In genomic region chr19:36420961-36421748, GRCh38 we compare ENCODE assay signal across 9 cellular contexts. TPM values are rescaled to one million over a fixed set of nuclear protein-coding genes. Genes with fewer than 3 reads are reported as not detected.
A peak's percentile ranks its signal among the peaks of the same experiment; 100 is the strongest.
DNase-seq lines count a peak whose midpoint lies in the region; ATAC-seq, FAIRE-seq and TF ChIP-seq lines count a peak whose summit lies in the region.
"Had no signal": no experiment of that assay in that cellular context is flagged by ENCODE, and none has a peak within 500 bp of the region (broad histone marks: within the 10 kb centered on the region; RNA-seq: fewer than 3 reads in every experiment).

No MANE protein-coding gene starts in this region.

- H3K4me3 ChIP-seq in H1 (ENCODE audit: extremely low read depth in 1 of 4, insufficient read depth in 2 of 4, low read depth in 3 of 4, low read length in 4 of 4) (peak overlapping the region; percentile 29 to 56 (median 42)), mesenchymal stem cell (ENCODE audit: insufficient read depth in 1 of 2, low read depth in 1 of 2, low read length in 2 of 2) (peak overlapping the region; percentile 22 to 75), urinary bladder (ENCODE audit: low read depth, low read length) (peak overlapping the region; percentile 26)

- H3K36me3 ChIP-seq in H1 (ENCODE audit: control insufficient read depth in 2 of 4, insufficient read depth in 4 of 4, low read length in 3 of 4) (no peaks in the 10 kb centered on the region), mesenchymal stem cell (ENCODE audit: control insufficient read depth in 1 of 2, insufficient read depth in 2 of 2, low read depth in 1 of 2, low read length in 2 of 2) (no peaks in the 10 kb centered on the region), urinary bladder (ENCODE audit: insufficient read depth) (no peaks in the 10 kb centered on the region)

- H2BK12ac ChIP-seq in H1 (ENCODE audit: low read depth, low read length): 0 out of 2 replicates have a peak overlapping the region, but pooled peaks have one; percentile 50
- no peak overlapping the region for H2BK12ac ChIP-seq in mesenchymal stem cell (ENCODE audit: low read length in 2 of 2)

- 0 out of 2 replicates have a peak overlapping the region, but pooled peaks have one; percentile 35 for H2AFZ ChIP-seq in H1 (ENCODE audit: low read length)
- H2AFZ ChIP-seq in mesenchymal stem cell (ENCODE audit: low read depth, low read length): peak overlapping the region; percentile 80

- ATAC-seq in activated T-cell treated with anti-CD3 and anti-CD28 coated beads, Interleukin-2, amount 50 U/mL, for 4 hours: no peak
- no peak for ATAC-seq in HG03025 (IDR thresholded peaks at IDR 0.05; ENCODE audit: low FRiP score, unreplicated experiment)

- FAIRE-seq in H1 (lab: Jason Lieb, UNC) (no peak), RCC 7860 (lab: Jason Lieb, UNC) (no peak)

- H3K4me1 Mint-ChIP-seq in activated T-cell treated with anti-CD3 and anti-CD28 coated beads, Interleukin-2, amount 50 U/mL, for 24 hours (ENCODE audit: low read depth): peaks cover 23% of the 10 kb centered on the region
- peaks cover 19% of the 10 kb centered on the region for H3K4me1 Mint-ChIP-seq in activated T-cell treated with anti-CD3 and anti-CD28 coated beads, Interleukin-2, amount 50 U/mL, for 4 hours (ENCODE audit: low read depth)

- TF ChIP-seq CTCF in H1 (IDR thresholded peaks at IDR 0.05; ENCODE audit: control extremely low read depth in 1 of 3, insufficient read depth in 1 of 3, low read depth in 1 of 3, low read length in 3 of 3): peak in 1 of 3 experiments; percentile 12; a peak in 1 of 4 replicates

- H4K20me1 ChIP-seq in H1 (replicated peaks in 1 of 2; ENCODE audit: control insufficient read depth in 1 of 2, insufficient read depth in 2 of 2, low read length in 2 of 2): no peaks in the 10 kb centered on the region

- peaks cover 51% of the 10 kb centered on the region for H3K36me3 Mint-ChIP-seq in activated T-cell treated with anti-CD3 and anti-CD28 coated beads, Interleukin-2, amount 50 U/mL, for 24 hours (ENCODE audit: low read depth)
- peaks cover 10% of the 10 kb centered on the region for H3K36me3 Mint-ChIP-seq in activated T-cell treated with anti-CD3 and anti-CD28 coated beads, Interleukin-2, amount 50 U/mL, for 4 hours (ENCODE audit: insufficient read depth)

- H4K8ac ChIP-seq in H1 (ENCODE audit: extremely low read depth, insufficient read depth, low read length) (peak overlapping the region; percentile 73), mesenchymal stem cell (ENCODE audit: low read length) (peak overlapping the region; percentile 66)

- H3K9ac ChIP-seq in H1 (replicated peaks in 1 of 4; ENCODE audit: extremely low read depth in 1 of 4, low read depth in 3 of 4, low read length in 3 of 4) (no peak overlapping the region), mesenchymal stem cell (ENCODE audit: low read length) (peak overlapping the region; percentile 79)

- H3K9me3 Mint-ChIP-seq in activated T-cell treated with anti-CD3 and anti-CD28 coated beads, Interleukin-2, amount 50 U/mL, for 24 hours: peaks cover 48% of the 10 kb centered on the region
- peaks cover 25% of the 10 kb centered on the region for H3K9me3 Mint-ChIP-seq in activated T-cell treated with anti-CD3 and anti-CD28 coated beads, Interleukin-2, amount 50 U/mL, for 4 hours

- H2BK5ac ChIP-seq in H1 (ENCODE audit: low read depth, low read length): peak overlapping the region; percentile 44; the same call in 1 of the 2 replicates
- no peak overlapping the region for H2BK5ac ChIP-seq in mesenchymal stem cell (ENCODE audit: low read depth, low read length, poor library complexity, severe bottlenecking)

- H2BK20ac ChIP-seq in H1 (ENCODE audit: low read length): no peak overlapping the region

- no peak overlapping the region for H3K27ac Mint-ChIP-seq in activated T-cell treated with anti-CD3 and anti-CD28 coated beads, Interleukin-2, amount 50 U/mL, for 24 hours

- TF ChIP-seq RAD21 in H1 (IDR thresholded peaks at IDR 0.05 in 1 of 2, conservative IDR thresholded peaks at IDR 0.05 in 1 of 2; ENCODE audit: low read depth in 2 of 2, low read length in 2 of 2): no peak

- H3K4me2 ChIP-seq in H1 (ENCODE audit: insufficient read depth in 1 of 2, low read depth in 2 of 2, low read length in 2 of 2) (peak overlapping the region; percentile 26 to 65), mesenchymal stem cell (ENCODE audit: low read length, poor library complexity, severe bottlenecking) (peak overlapping the region; percentile 49)

- peak overlapping the region; percentile 46 for H4K91ac ChIP-seq in H1 (replicated peaks; ENCODE audit: insufficient read length, low read length)
- H4K91ac ChIP-seq in mesenchymal stem cell (ENCODE audit: low read length): peak overlapping the region; percentile 8

- H3K79me1 ChIP-seq in H1 (ENCODE audit: low read depth, low read length): peaks cover 6% of the 10 kb centered on the region; the same call in 1 of the 2 replicates
- H3K79me1 ChIP-seq in mesenchymal stem cell (replicated peaks; ENCODE audit: low read length, poor library complexity, severe bottlenecking): peaks cover 7% of the 10 kb centered on the region

- H3K23ac ChIP-seq in H1 (ENCODE audit: insufficient read length) (no peak overlapping the region), mesenchymal stem cell (ENCODE audit: low read length in 2 of 2) (no peak overlapping the region)

- no peak for TF ChIP-seq EP300 in H1 (IDR thresholded peaks at IDR 0.05; ENCODE audit: borderline replicate concordance in 1 of 2, low read depth in 2 of 2, low read length in 2 of 2)

- peak overlapping the region; percentile 40; the same call in 1 of the 2 replicates for H3K18ac ChIP-seq in H1 (ENCODE audit: extremely low read depth, low read length)
- peak overlapping the region in 1 of 2 experiments; percentile 9 for H3K18ac ChIP-seq in mesenchymal stem cell (ENCODE audit: low read depth in 1 of 2, low read length in 2 of 2)

- no peak overlapping the region for H2BK120ac ChIP-seq in H1 (replicated peaks; ENCODE audit: low read depth, low read length)
- no peak overlapping the region for H2BK120ac ChIP-seq in mesenchymal stem cell (ENCODE audit: low read depth, low read length)

- H4K5ac ChIP-seq in H1 (ENCODE audit: insufficient read length, low read depth, low read length): no peak overlapping the region

- no peak overlapping the region for H3K56ac ChIP-seq in H1 (replicated peaks; ENCODE audit: insufficient read length, low read depth, low read length)

- H3K79me2 ChIP-seq in H1 (ENCODE audit: control insufficient read depth in 1 of 2, insufficient read depth in 2 of 2, low read length in 2 of 2): peaks cover 0 to 20% of the 10 kb centered on the region in 2 experiments; a peak in 3 of 4 replicates

- H3K9me3 ChIP-seq in H1 (ENCODE audit: insufficient read depth in 2 of 2, low read depth in 1 of 2, low read length in 1 of 2): no peaks in the 10 kb centered on the region
- H3K9me3 ChIP-seq in mesenchymal stem cell (ENCODE audit: control insufficient read depth, low read length): peaks cover 26% of the 10 kb centered on the region

- POLR2A ChIA-PET in H1 (lab: Charles Lee; ENCODE audit: partially characterized antibody): interaction anchor here (0.9 to 5.5 kb wide), 5 partner anchors 8 to 68 kb away, joined by 3 to 54 read pairs (median 4); partner anchors contain the start of gene ZNF566

- CTCF ChIA-PET in H1 (lab: Charles Lee; ENCODE audit: partially characterized antibody): interaction anchor here (0.6 to 1.1 kb wide), 5 partner anchors 8 to 891 kb away, joined by 3 to 4 read pairs (median 3); no protein-coding TSS in a partner anchor

- peak; percentile 31 for DNase-seq in activated T-cell treated with anti-CD3 and anti-CD28 coated beads, Interleukin-2, amount 50 U/mL, for 24 hours
- no peak for DNase-seq in activated T-cell treated with anti-CD3 and anti-CD28 coated beads, Interleukin-2, amount 50 U/mL, for 4 hours
- DNase-seq in H1 (ENCODE audit: low read depth in 1 of 2, low spot score in 2 of 2): no peak
- peak; percentile 28 for DNase-seq in mesenchymal stem cell
- no peak for DNase-seq in RCC 7860 (ENCODE audit: low spot score)
- no peak for DNase-seq in NCI-H1417 (lab: John Stamatoyannopoulos, UW)
- DNase-seq: MV-4-11 had no signal

- no peak for TF ChIP-seq POLR2A in H1 (IDR thresholded peaks at IDR 0.05; ENCODE audit: control extremely low read depth in 1 of 2, low read depth in 2 of 2, low read length in 2 of 2)

- WGBS in H1 (ENCODE audit: extremely low coverage in 1 of 2, insufficient coverage in 1 of 2, insufficient read length in 1 of 2, insufficient replicate concordance in 2 of 2, low coverage in 1 of 2, low lambda C conversion rate in 2 of 2, missing lambda C conversion rate in 1 of 2), 2 experiments: 55% methylated on average over 47 of the region's 61 CpGs; no CpG with 5 or more reads in 1 of the 2 experiments
- WGBS in mesenchymal stem cell: 15% methylated on average over 61 of the region's 61 CpGs
- 7% methylated on average over 61 of the region's 61 CpGs for WGBS in urinary bladder

- H3K4me1 ChIP-seq in H1 (replicated peaks in 1 of 4; ENCODE audit: control insufficient read depth in 3 of 4, insufficient read depth in 4 of 4, low read length in 3 of 4): no peaks in the 10 kb centered on the region; a peak in 3 of 7 replicates
- H3K4me1 ChIP-seq in mesenchymal stem cell (ENCODE audit: control insufficient read depth, insufficient read depth, low read depth, low read length): peaks cover 11% of the 10 kb centered on the region
- H3K4me1 ChIP-seq in urinary bladder (ENCODE audit: insufficient read depth): no peaks in the 10 kb centered on the region

- no peak overlapping the region; the same call in 1 of the 2 replicates for H2BK15ac ChIP-seq in H1 (ENCODE audit: low read length)
- H2BK15ac ChIP-seq in mesenchymal stem cell (ENCODE audit: low read depth, poor library complexity, severe bottlenecking): no peak overlapping the region

- H3K27ac ChIP-seq in H1 (ENCODE audit: low read depth, low read length) (no peak overlapping the region), mesenchymal stem cell (ENCODE audit: low read length, poor library complexity, severe bottlenecking) (no peak overlapping the region), urinary bladder (ENCODE audit: low read depth) (no peak overlapping the region)

- peak overlapping the region; percentile 53 for H3K4me3 Mint-ChIP-seq in activated T-cell treated with anti-CD3 and anti-CD28 coated beads, Interleukin-2, amount 50 U/mL, for 24 hours
- H3K4me3 Mint-ChIP-seq in activated T-cell treated with anti-CD3 and anti-CD28 coated beads, Interleukin-2, amount 50 U/mL, for 4 hours: no peak overlapping the region

- H3K4ac ChIP-seq in H1 (replicated peaks; ENCODE audit: insufficient read length, low read depth, low read length) (no peak overlapping the region), mesenchymal stem cell (ENCODE audit: low read depth in 1 of 2, low read length in 2 of 2) (no peak overlapping the region)

- H2AK5ac ChIP-seq in H1 (ENCODE audit: low read depth, low read length) (no peak overlapping the region), mesenchymal stem cell (ENCODE audit: low read length, severe bottlenecking) (no peak overlapping the region)

- H3K14ac ChIP-seq in H1 (ENCODE audit: insufficient read length) (no peak overlapping the region), mesenchymal stem cell (ENCODE audit: low read length in 2 of 2) (no peak overlapping the region)

- H3K27me3 Mint-ChIP-seq in activated T-cell treated with anti-CD3 and anti-CD28 coated beads, Interleukin-2, amount 50 U/mL, for 24 hours: peaks cover 44% of the 10 kb centered on the region
- peaks cover 39% of the 10 kb centered on the region for H3K27me3 Mint-ChIP-seq in activated T-cell treated with anti-CD3 and anti-CD28 coated beads, Interleukin-2, amount 50 U/mL, for 4 hours (ENCODE audit: low read depth)

- peaks cover 0 to 32% (median 11%) of the 10 kb centered on the region in 4 experiments; a peak in 5 of 7 replicates for H3K27me3 ChIP-seq in H1 (replicated peaks in 1 of 4; ENCODE audit: control insufficient read depth in 3 of 4, extremely low read depth in 1 of 4, insufficient read depth in 3 of 4, low read length in 3 of 4)
- peaks cover 0 to 6% of the 10 kb centered on the region in 2 experiments for H3K27me3 ChIP-seq in mesenchymal stem cell (ENCODE audit: control insufficient read depth in 1 of 2, insufficient read depth in 1 of 2, low read length in 2 of 2)

- peaks cover 9% of the 10 kb centered on the region; the same call in 1 of the 2 replicates for H3K23me2 ChIP-seq in H1 (ENCODE audit: low read depth, low read length)

RNA-seq across cellular contexts. Expression of gene ZFP82, which starts 2.7 kb away (rescaled TPM):
- total RNA-seq in activated T-cell treated with anti-CD3 and anti-CD28 coated beads, Interleukin-2, amount 50 U/mL, for 4 hours: 1 to 10 TPM; 3.2 to 3.9 (median 3.3) TPM
- total RNA-seq in H1 (2021; fragmentation: NEBNext Ultra II Directional; extraction: Animal tissue kit (Norgen Biotek cat#: 25700)): 16.5 TPM in 2 replicates
- polyA plus RNA-seq in H1 (2011; rRNA removed): 2.7 and 4.8 TPM in 2 replicates
- polyA plus RNA-seq in H1 (2011; cell fraction: cytosol; rRNA removed): 4.9 TPM
- 4.2 TPM for polyA plus RNA-seq in H1 (2011; cell fraction: nucleus; rRNA removed)
- polyA plus RNA-seq in H1 (2012, experiment 1 of 2): 7.1 to 11.3 TPM (median 7.6 TPM) in 4 replicates
- 0.81 TPM for polyA plus RNA-seq in H1 (2012, experiment 2 of 2)
- polyA plus RNA-seq in H1 (2013, experiment 1 of 2): 10.5 TPM
- polyA plus RNA-seq in H1 (2013, experiment 2 of 2): 9.7 TPM
- polyA minus RNA-seq in H1 (2011; rRNA and poly(A)+ RNA removed): 16.7 and 26.2 TPM in 2 replicates
- polyA minus RNA-seq in H1 (2011; cell fraction: cytosol; rRNA and poly(A)+ RNA removed): 10.1 TPM
- polyA minus RNA-seq in H1 (2011; cell fraction: nucleus; rRNA and poly(A)+ RNA removed): 25.9 TPM
- 2.9 TPM for polyA plus RNA-seq in mesenchymal stem cell (2013, experiment 1 of 2)
- polyA plus RNA-seq in mesenchymal stem cell (2013, experiment 2 of 2): 2.9 TPM
- total RNA-seq in urinary bladder: 22.6 TPM
- polyA plus RNA-seq in urinary bladder: 4.2 TPM

RNA-seq across cellular contexts. Expression of gene ZFP14, which starts 42.2 kb away (rescaled TPM):
- total RNA-seq in activated T-cell treated with anti-CD3 and anti-CD28 coated beads, Interleukin-2, amount 50 U/mL, for 4 hours: 1 to 10 TPM in 1 of 3 donors, under 1 TPM in 2; 0.73 to 1.1 (median 0.82) TPM
- total RNA-seq in H1 (2021; fragmentation: NEBNext Ultra II Directional; extraction: Animal tissue kit (Norgen Biotek cat#: 25700)): 8.2 and 8.8 TPM in 2 replicates
- polyA plus RNA-seq in H1 (2011; rRNA removed) (1.1 and 1.7 TPM in 2 replicates), urinary bladder (2.2 TPM)
- 2.3 TPM for polyA plus RNA-seq in H1 (2011; cell fraction: cytosol; rRNA removed)
- 1.5 TPM for polyA plus RNA-seq in H1 (2011; cell fraction: nucleus; rRNA removed)
- polyA plus RNA-seq in H1 (2012, experiment 1 of 2): 2.8 to 7.0 TPM (median 3.7 TPM) in 4 replicates
- 0.20 TPM for polyA plus RNA-seq in H1 (2012, experiment 2 of 2)
- polyA plus RNA-seq in H1 (2013, experiment 1 of 2): 4.8 TPM
- polyA plus RNA-seq in H1 (2013, experiment 2 of 2): 4.3 TPM
- 6.3 and 10.1 TPM in 2 replicates for polyA minus RNA-seq in H1 (2011; rRNA and poly(A)+ RNA removed)
- 3.8 TPM for polyA minus RNA-seq in H1 (2011; cell fraction: cytosol; rRNA and poly(A)+ RNA removed)
- 6.4 TPM for polyA minus RNA-seq in H1 (2011; cell fraction: nucleus; rRNA and poly(A)+ RNA removed)
- 1.5 TPM for polyA plus RNA-seq in mesenchymal stem cell (2013, experiment 1 of 2)
- 1.7 TPM for polyA plus RNA-seq in mesenchymal stem cell (2013, experiment 2 of 2)
- 25.6 TPM for total RNA-seq in urinary bladder

Comparison
In these comparisons a context has a peak if more than half of its experiments do, and no peak if none do; other contexts are left out.
1. DNase-seq: peak in activated T-cell treated with anti-CD3 and anti-CD28 coated beads, Interleukin-2, amount 50 U/mL, for 24 hours (single experiment) and mesenchymal stem cell (single experiment); none in activated T-cell treated with anti-CD3 and anti-CD28 coated beads, Interleukin-2, amount 50 U/mL, for 4 hours (single experiment), H1 (0 of 2), RCC 7860 (single experiment) and NCI-H1417 (0 of 3).
2. Peak in every context shown above with its lines, with median percentiles within 50 percentile points of each other: H3K4me3 ChIP-seq.